ENCODE assay signal across 8 cellular contexts in genomic region chr4:15396157-15396800, GRCh38. TPM values are rescaled to one million over a fixed set of nuclear protein-coding genes. Genes with fewer than 3 reads are reported as not detected.
DNase-seq lines count a peak whose midpoint lies in the region; ATAC-seq and TF ChIP-seq lines count a peak whose summit lies in the region.

No MANE protein-coding gene starts in this region.

- H3K27me3 Mint-ChIP-seq in WTC11 (ENCODE audit: low read depth) (no peaks in the 10 kb centered on the region; the same call in 1 of the 2 replicates), chondrocyte (ENCODE audit: low read depth) (no peaks in the 10 kb centered on the region), memory B cell (peaks cover 2% of the 10 kb centered on the region)

- H3K9me3 Mint-ChIP-seq in WTC11, result no peaks in the 10 kb centered on the region
- H3K9me3 Mint-ChIP-seq in chondrocyte (ENCODE audit: low read depth), result no peaks in the 10 kb centered on the region
- no peaks in the 10 kb centered on the region for H3K9me3 Mint-ChIP-seq in memory B cell

- H3K27ac Mint-ChIP-seq in WTC11 (no peak overlapping the region), chondrocyte (ENCODE audit: unreplicated experiment) (no peak overlapping the region), memory B cell (no peak overlapping the region)

- peak; percentile 64 for DNase-seq in MV-4-11 (lab: John Stamatoyannopoulos, UW)
- peak; percentile 75 for DNase-seq in WTC11 (ENCODE audit: low spot score)
- no peak for DNase-seq in chondrocyte (ENCODE audit: low spot score)
- DNase-seq in memory B cell (ENCODE audit: low spot score in 2 of 2), result peak; percentile 42 to 45
- DNase-seq in stimulated activated naive CD4-positive, alpha-beta T cell treated with Interleukin-2 at 50 U/mL for 16 hours (lab: John Stamatoyannopoulos, UW), result peak; percentile 29

- POLR2A ChIA-PET in WTC11 (lab: Charles Lee), result no interaction called here

- TF ChIP-seq CTCF in 22Rv1 (IDR thresholded peaks at IDR 0.05) (peak; percentile 88), GM12874 (IDR thresholded peaks at IDR 0.05; ENCODE audit: insufficient read depth, low read depth, low read length) (peak; percentile 75), WTC11 (IDR thresholded peaks at IDR 0.05) (peak; percentile 69), chondrocyte (IDR thresholded peaks at IDR 0.05) (peak; percentile 83)

- no peak overlapping the region for H3K27ac ChIP-seq in 22Rv1

- CTCF ChIA-PET in WTC11 (lab: Charles Lee), result interaction anchor here (0.6 to 2.8 kb wide), 22 partner anchors 10 to 254 kb away, joined by 3 to 12 read pairs (median 4); partner anchors contain the start of gene CC2D2A

- H3K4me3 Mint-ChIP-seq in WTC11 (no peak overlapping the region), chondrocyte (ENCODE audit: unreplicated experiment) (no peak overlapping the region), memory B cell (no peak overlapping the region)

- no peaks in the 10 kb centered on the region for H3K36me3 Mint-ChIP-seq in WTC11
- H3K36me3 Mint-ChIP-seq in chondrocyte (ENCODE audit: low read depth), result no peaks in the 10 kb centered on the region
- peaks cover 4% of the 10 kb centered on the region for H3K36me3 Mint-ChIP-seq in memory B cell

- ATAC-seq in HG02588 (IDR thresholded peaks at IDR 0.05; ENCODE audit: unreplicated experiment) (peak; percentile 72), WTC11 (peak; percentile 91), memory B cell (ENCODE audit: low read depth) (peak; percentile 69)

- peaks cover 23% of the 10 kb centered on the region for H3K4me1 Mint-ChIP-seq in WTC11
- peaks cover 61% of the 10 kb centered on the region for H3K4me1 Mint-ChIP-seq in chondrocyte (ENCODE audit: low read depth)
- peaks cover 11% of the 10 kb centered on the region for H3K4me1 Mint-ChIP-seq in memory B cell

TF ChIP-seq in WTC11, 78 proteins besides CTCF, POLR2A, EP300 and RAD21:
- TF ChIP-seq ZMAT4 (CRISPR knock-in tag; IDR thresholded peaks at IDR 0.05) (no peak), SOX15 (CRISPR knock-in tag; IDR thresholded peaks at IDR 0.05) (no peak), HMGXB4 (CRISPR knock-in tag; IDR thresholded peaks at IDR 0.05) (no peak), ZBTB21 (CRISPR knock-in tag; IDR thresholded peaks at IDR 0.05; ENCODE audit: borderline replicate concordance) (no peak), NFATC4 (CRISPR knock-in tag; IDR thresholded peaks at IDR 0.05) (no peak), ZNF416 (CRISPR knock-in tag; IDR thresholded peaks at IDR 0.05) (no peak), ERG (CRISPR knock-in tag; IDR thresholded peaks at IDR 0.05) (no peak), JAZF1 (CRISPR knock-in tag; IDR thresholded peaks at IDR 0.05) (no peak), ZNF138 (CRISPR knock-in tag; conservative IDR thresholded peaks at IDR 0.05) (no peak)
- TF ChIP-seq, protein P1, sequence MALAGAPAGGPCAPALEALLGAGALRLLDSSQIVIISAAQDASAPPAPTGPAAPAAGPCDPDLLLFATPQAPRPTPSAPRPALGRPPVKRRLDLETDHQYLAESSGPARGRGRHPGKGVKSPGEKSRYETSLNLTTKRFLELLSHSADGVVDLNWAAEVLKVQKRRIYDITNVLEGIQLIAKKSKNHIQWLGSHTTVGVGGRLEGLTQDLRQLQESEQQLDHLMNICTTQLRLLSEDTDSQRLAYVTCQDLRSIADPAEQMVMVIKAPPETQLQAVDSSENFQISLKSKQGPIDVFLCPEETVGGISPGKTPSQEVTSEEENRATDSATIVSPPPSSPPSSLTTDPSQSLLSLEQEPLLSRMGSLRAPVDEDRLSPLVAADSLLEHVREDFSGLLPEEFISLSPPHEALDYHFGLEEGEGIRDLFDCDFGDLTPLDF (CRISPR knock-in tag; IDR thresholded peaks at IDR 0.05), result no peak
TF ChIP-seq in WTC11: peak in this region for 0.

RNA-seq across cellular contexts. Expression of gene C1QTNF7, which starts 31.6 kb away (rescaled TPM):
- total RNA-seq in WTC11 (2021), result 0.04 TPM in 1 of 3 replicates, not detected in the others
- 0.33 to 1.0 TPM (median 0.53 TPM) in 3 replicates for total RNA-seq in chondrocyte
